Comparison of ENCODE assay signal across 21 cellular contexts in genomic region chr14:89801128-89801527, GRCh38.
"Had no signal": no experiment of that assay in that cellular context is flagged by ENCODE, and none has a peak within 500 bp of the region (broad histone marks: within the 10 kb centered on the region; RNA-seq: fewer than 3 reads in every experiment).

No MANE protein-coding gene starts in this region.

- H3K27me3 ChIP-seq: ascending aorta, tibial artery had no signal

- H3K36me3 ChIP-seq: ascending aorta, lower lobe of right lung, tibial artery had no signal

- H3K4me3 ChIP-seq: ascending aorta, lower lobe of right lung, tibial artery had no signal

- H3K27ac ChIP-seq: ascending aorta, lower lobe of right lung, tibial artery had no signal

- H3K9me3 ChIP-seq: ascending aorta, lower lobe of right lung, tibial artery had no signal

- H3K4me1 Mint-ChIP-seq: activated CD4-positive, alpha-beta T cell treated with anti-CD3 and anti-CD28 coated beads, Interleukin-2, amount 10 ng/mL, durations not matched to agents 7 days and 5 days had no signal

- ATAC-seq: activated CD4-positive, CD25-positive, alpha-beta regulatory T cell treated with anti-CD3 and anti-CD28 coated beads, Interleukin-2, amount 50 U/mL, for 24 hours; activated CD8-positive, alpha-beta T cell treated with anti-CD3 and anti-CD28 coated beads, Interleukin-2, amount 10 ng/mL, durations not matched to agents 7 days and 5 days; lower lobe of right lung; stimulated activated naive CD8-positive, alpha-beta T cell treated with anti-CD3 and anti-CD28 coated beads, Interleukin-15, Interleukin-2, amounts not matched to agents 100 U/mL and 50 U/mL, for 24 hours had no signal

- DNase-seq: activated CD4-positive, alpha-beta T cell treated with anti-CD3 and anti-CD28 coated beads, Interleukin-2, amount 10 ng/mL, durations not matched to agents 7 days and 5 days; activated CD8-positive, alpha-beta T cell treated with anti-CD3 and anti-CD28 coated beads, Interleukin-2, amount 10 ng/mL, durations not matched to agents 7 days and 5 days; activated naive CD4-positive, alpha-beta T cell treated with anti-CD3 and anti-CD28 coated beads, Interleukin-2, amount 50 U/mL, for 16 hours; activated T-cell treated with anti-CD3 and anti-CD28 coated beads, Interleukin-2, amount 50 U/mL, for 24 hours; effector CD8-positive, alpha-beta T cell; foreskin fibroblast; glutamatergic neuron; hippocampal formation; lower lobe of right lung; nephron progenitor cell; occipital lobe; retina; stimulated activated CD4-positive, alpha-beta T cell treated with anti-CD3 and anti-CD28 coated beads, Interleukin-12 subunit alpha, Interleukin-12 subunit beta, amount 100 ng/mL, for 4 hours; stimulated activated CD4-positive, alpha-beta T cell treated with anti-CD3 and anti-CD28 coated beads, Interleukin-1b, Interleukin-23, amount 100 ng/mL, for 48 hours; stimulated activated naive CD8-positive, alpha-beta T cell treated with anti-CD3 and anti-CD28 coated beads, Interleukin-15, Interleukin-2, amounts not matched to agents 100 U/mL and 50 U/mL, for 24 hours; substantia nigra; T1000; tibial artery had no signal

- H3K27ac Mint-ChIP-seq: activated CD4-positive, alpha-beta T cell treated with anti-CD3 and anti-CD28 coated beads, Interleukin-2, amount 10 ng/mL, durations not matched to agents 7 days and 5 days; activated CD8-positive, alpha-beta T cell treated with anti-CD3 and anti-CD28 coated beads, Interleukin-2, amount 10 ng/mL, durations not matched to agents 7 days and 5 days; activated T-cell treated with anti-CD3 and anti-CD28 coated beads, Interleukin-2, amount 50 U/mL, for 24 hours; dendritic cell treated with granulocyte-macrophage colony-stimulating factor and Interleukin-4, amounts not matched to agents 40 ng/mL and 50 ng/mL, for 4 days; nephron progenitor cell had no signal

- H3K9me3 Mint-ChIP-seq: activated CD4-positive, alpha-beta T cell treated with anti-CD3 and anti-CD28 coated beads, Interleukin-2, amount 10 ng/mL, durations not matched to agents 7 days and 5 days; activated T-cell treated with anti-CD3 and anti-CD28 coated beads, Interleukin-2, amount 50 U/mL, for 24 hours; dendritic cell treated with granulocyte-macrophage colony-stimulating factor and Interleukin-4, amounts not matched to agents 40 ng/mL and 50 ng/mL, for 4 days; nephron progenitor cell had no signal

- H3K4me3 Mint-ChIP-seq: activated CD4-positive, alpha-beta T cell treated with anti-CD3 and anti-CD28 coated beads, Interleukin-2, amount 10 ng/mL, durations not matched to agents 7 days and 5 days; activated CD8-positive, alpha-beta T cell treated with anti-CD3 and anti-CD28 coated beads, Interleukin-2, amount 10 ng/mL, durations not matched to agents 7 days and 5 days; activated T-cell treated with anti-CD3 and anti-CD28 coated beads, Interleukin-2, amount 50 U/mL, for 24 hours; dendritic cell treated with granulocyte-macrophage colony-stimulating factor and Interleukin-4, amounts not matched to agents 40 ng/mL and 50 ng/mL, for 4 days; nephron progenitor cell had no signal

- H3K27me3 Mint-ChIP-seq: activated CD4-positive, alpha-beta T cell treated with anti-CD3 and anti-CD28 coated beads, Interleukin-2, amount 10 ng/mL, durations not matched to agents 7 days and 5 days; activated T-cell treated with anti-CD3 and anti-CD28 coated beads, Interleukin-2, amount 50 U/mL, for 24 hours; dendritic cell treated with granulocyte-macrophage colony-stimulating factor and Interleukin-4, amounts not matched to agents 40 ng/mL and 50 ng/mL, for 4 days had no signal

- H3K4me1 ChIP-seq: ascending aorta, lower lobe of right lung, tibial artery had no signal
